In genomic region chr19:57279418-57280164, GRCh38 we compare ENCODE assay signal across 1 cellular context.
TF ChIP-seq lines count a peak whose summit lies in the region.

No MANE protein-coding gene starts in this region.

TF ChIP-seq in K562, 482 proteins besides CTCF, POLR2A, EP300 and RAD21 (continued from another document and continues in another):
- TF ChIP-seq E2F6 (IDR thresholded peaks at IDR 0.05; ENCODE audit: borderline replicate concordance in 1 of 2, extremely low read depth in 1 of 2, insufficient read depth in 1 of 2, insufficient read length in 1 of 2, low read depth in 1 of 2, low read length in 1 of 2, poor library complexity in 1 of 2, severe bottlenecking in 1 of 2) (peak; percentile 91 to 93), NFRKB (IDR thresholded peaks at IDR 0.05; ENCODE audit: low read depth) (peak; percentile 92), MNT (conservative IDR thresholded peaks at IDR 0.05) (peak; percentile 91 to 94), TFAP4 (CRISPR knock-in tag; IDR thresholded peaks at IDR 0.05; ENCODE audit: borderline replicate concordance) (peak; percentile 59; the same call in 1 of the 2 replicates), ATF3 (IDR thresholded peaks at IDR 0.05) (peak; percentile 70), ATF3 (CRISPR knock-in tag; conservative IDR thresholded peaks at IDR 0.05) (peak; percentile 96), SRF (CRISPR knock-in tag; IDR thresholded peaks at IDR 0.05) (peak in 1 of 2 experiments; percentile 78; a peak in 2 of 4 replicates), ZNF347 (CRISPR knock-in tag; IDR thresholded peaks at IDR 0.05; ENCODE audit: low read depth) (no peak), POLR3G (IDR thresholded peaks at IDR 0.05; ENCODE audit: extremely low read depth, insufficient read length, insufficient replicate concordance) (no peak), SMAD4 (CRISPR knock-in tag; conservative IDR thresholded peaks at IDR 0.05) (no peak), RBBP5 (IDR thresholded peaks at IDR 0.05; ENCODE audit: borderline replicate concordance, insufficient read depth, low read length, poor library complexity, severe bottlenecking) (no peak), SUPT5H (IDR thresholded peaks at IDR 0.05) (peak; percentile 88), KLF13 (tag; IDR thresholded peaks at IDR 0.05; ENCODE audit: borderline replicate concordance, low read depth) (0 out of 2 replicates have a peak, but pooled peaks have one; percentile 20), ZNF134 (CRISPR knock-in tag; conservative IDR thresholded peaks at IDR 0.05) (no peak), MLX (CRISPR knock-in tag; conservative IDR thresholded peaks at IDR 0.05) (peak in 1 of 2 experiments; percentile 66; a peak in 1 of 4 replicates), FOS (IDR thresholded peaks at IDR 0.05; ENCODE audit: extremely low read depth, insufficient read length) (no peak), RB1 (IDR thresholded peaks at IDR 0.05; ENCODE audit: low read depth) (peak; percentile 45; the same call in 1 of the 2 replicates), ZKSCAN1 (IDR thresholded peaks at IDR 0.05; ENCODE audit: low read depth, low read length) (no peak), YY1 (IDR thresholded peaks at IDR 0.05; ENCODE audit: borderline replicate concordance in 1 of 3, control insufficient read depth in 1 of 3, extremely low read depth in 1 of 3, insufficient read depth in 3 of 3, insufficient read length in 1 of 3, insufficient replicate concordance in 2 of 3, low read depth in 1 of 3, low read length in 2 of 3) (peak in 2 of 3 experiments; percentile 34 to 74), C11orf30 (IDR thresholded peaks at IDR 0.05; ENCODE audit: low read depth) (no peak), KDM5B (IDR thresholded peaks at IDR 0.05; ENCODE audit: insufficient replicate concordance, low read depth, low read length) (peak; percentile 64), CTCFL (IDR thresholded peaks at IDR 0.05; ENCODE audit: borderline replicate concordance, insufficient read depth, low read depth, low read length, poor library complexity, severe bottlenecking) (peak; percentile 91), TCF15 (CRISPR knock-in tag; IDR thresholded peaks at IDR 0.05) (no peak), NCOA6 (IDR thresholded peaks at IDR 0.05) (no peak), ZNF408 (CRISPR knock-in tag; IDR thresholded peaks at IDR 0.05; ENCODE audit: low read depth) (no peak), CREB3 (tag; conservative IDR thresholded peaks at IDR 0.05; ENCODE audit: low read depth) (0 out of 2 replicates have a peak, but pooled peaks have one; percentile 57), ZBTB26 (CRISPR knock-in tag; IDR thresholded peaks at IDR 0.05) (0 out of 2 replicates have a peak, but pooled peaks have one; percentile 8), FOXJ3 (CRISPR knock-in tag; IDR thresholded peaks at IDR 0.05) (no peak), U2AF1 (optimal IDR thresholded peaks at IDR 0.05; ENCODE audit: low read depth, low read length) (no peak), MXI1 (IDR thresholded peaks at IDR 0.05; ENCODE audit: low read depth, low read length) (peak; percentile 90), ZNF217 (CRISPR knock-in tag; IDR thresholded peaks at IDR 0.05) (no peak), GTF2F1 (IDR thresholded peaks at IDR 0.05; ENCODE audit: low read depth, low read length) (no peak; the same call in 1 of the 2 replicates), WHSC1 (IDR thresholded peaks at IDR 0.05; ENCODE audit: low read length) (no peak), ESRRA (IDR thresholded peaks at IDR 0.05; ENCODE audit: borderline replicate concordance, low read depth) (peak; percentile 75; the same call in 1 of the 2 replicates), FOXJ2 (tag; IDR thresholded peaks at IDR 0.05) (0 out of 2 replicates have a peak, but pooled peaks have one; percentile 49), MITF (IDR thresholded peaks at IDR 0.05) (peak; percentile 50; the same call in 1 of the 2 replicates), ETV5 (CRISPR knock-in tag; IDR thresholded peaks at IDR 0.05; ENCODE audit: low read depth) (peak; percentile 89; the same call in 1 of the 2 replicates), DIDO1 (tag; IDR thresholded peaks at IDR 0.05; ENCODE audit: low read depth) (no peak), ATF4 (CRISPR knock-in tag; IDR thresholded peaks at IDR 0.05) (peak; percentile 97), PKNOX1 (IDR thresholded peaks at IDR 0.05) (no peak), CCAR2 (IDR thresholded peaks at IDR 0.05; ENCODE audit: low read depth, low read length) (no peak), IFI16 (CRISPR knock-in tag; IDR thresholded peaks at IDR 0.05) (no peak), ELF4 (CRISPR knock-in tag; IDR thresholded peaks at IDR 0.05) (peak; percentile 51; the same call in 1 of the 2 replicates), NR2C1 (IDR thresholded peaks at IDR 0.05) (no peak), NR2C1 (tag; IDR thresholded peaks at IDR 0.05) (0 out of 2 replicates have a peak, but pooled peaks have one; percentile 21), RFX5 (IDR thresholded peaks at IDR 0.05; ENCODE audit: low read depth, low read length) (no peak), ZBED1 (IDR thresholded peaks at IDR 0.05) (no peak), ZNF639 (CRISPR knock-in tag; conservative IDR thresholded peaks at IDR 0.05 in 1 of 2, IDR thresholded peaks at IDR 0.05 in 1 of 2) (peak in 1 of 2 experiments; percentile 23; a peak in 2 of 4 replicates), MEF2D (tag; conservative IDR thresholded peaks at IDR 0.05; ENCODE audit: low read depth) (peak; percentile 47; the same call in 1 of the 2 replicates), ID3 (CRISPR knock-in tag; IDR thresholded peaks at IDR 0.05) (no peak), ID3 (tag; IDR thresholded peaks at IDR 0.05) (0 out of 2 replicates have a peak, but pooled peaks have one; percentile 61)
